1 cellular context compared by ENCODE assay signal in genomic region chr14:100449225-100449987, GRCh38.
TF ChIP-seq lines count a peak whose summit lies in the region.

No MANE protein-coding gene starts in this region.

TF ChIP-seq in GM23338, 12 proteins besides CTCF, POLR2A, EP300 and RAD21 (continued from another document):
- TF ChIP-seq REST (IDR thresholded peaks at IDR 0.05; ENCODE audit: unreplicated experiment) (no peak), ZNF462 (CRISPR knock-in tag; IDR thresholded peaks at IDR 0.05) (no peak), JUNB (IDR thresholded peaks at IDR 0.05; ENCODE audit: unreplicated experiment) (no peak), EZH2 (IDR thresholded peaks at IDR 0.05; ENCODE audit: low read depth, unreplicated experiment) (no peak), ZNF331 (CRISPR knock-in tag; IDR thresholded peaks at IDR 0.05; ENCODE audit: low read depth) (no peak), POLR2AphosphoS5 (IDR thresholded peaks at IDR 0.05; ENCODE audit: low read depth) (no peak)
- TF ChIP-seq, protein P1, sequence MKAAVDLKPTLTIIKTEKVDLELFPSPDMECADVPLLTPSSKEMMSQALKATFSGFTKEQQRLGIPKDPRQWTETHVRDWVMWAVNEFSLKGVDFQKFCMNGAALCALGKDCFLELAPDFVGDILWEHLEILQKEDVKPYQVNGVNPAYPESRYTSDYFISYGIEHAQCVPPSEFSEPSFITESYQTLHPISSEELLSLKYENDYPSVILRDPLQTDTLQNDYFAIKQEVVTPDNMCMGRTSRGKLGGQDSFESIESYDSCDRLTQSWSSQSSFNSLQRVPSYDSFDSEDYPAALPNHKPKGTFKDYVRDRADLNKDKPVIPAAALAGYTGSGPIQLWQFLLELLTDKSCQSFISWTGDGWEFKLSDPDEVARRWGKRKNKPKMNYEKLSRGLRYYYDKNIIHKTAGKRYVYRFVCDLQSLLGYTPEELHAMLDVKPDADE (IDR thresholded peaks at IDR 0.05) = no peak
